In the genomic region with DNA sequence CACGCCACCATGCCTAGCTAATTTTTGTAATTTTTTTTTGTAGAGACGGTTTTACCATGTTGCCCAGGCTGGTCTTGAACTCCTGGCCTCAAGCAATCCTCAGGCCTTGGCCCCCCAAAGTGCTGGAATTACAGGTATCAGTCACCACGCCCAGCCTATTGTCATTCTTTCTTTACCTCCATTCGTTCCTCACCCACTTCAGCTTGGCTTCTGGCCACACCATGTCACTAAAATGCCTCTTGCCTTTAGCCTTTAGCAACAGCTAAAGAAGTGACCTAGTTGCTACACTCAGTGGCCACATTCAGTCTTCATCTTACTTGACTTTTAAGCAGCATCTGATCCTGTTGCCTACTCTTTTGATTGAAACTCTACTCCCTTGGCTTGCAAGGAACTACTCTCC, we compare ENCODE assay signal across 1 cellular context.
TF ChIP-seq lines count a peak whose summit lies in the region.

No MANE protein-coding gene starts in this region.

TF ChIP-seq in WTC11, 78 proteins besides CTCF, POLR2A, EP300 and RAD21 (continued from another document):
- TF ChIP-seq, protein P1, sequence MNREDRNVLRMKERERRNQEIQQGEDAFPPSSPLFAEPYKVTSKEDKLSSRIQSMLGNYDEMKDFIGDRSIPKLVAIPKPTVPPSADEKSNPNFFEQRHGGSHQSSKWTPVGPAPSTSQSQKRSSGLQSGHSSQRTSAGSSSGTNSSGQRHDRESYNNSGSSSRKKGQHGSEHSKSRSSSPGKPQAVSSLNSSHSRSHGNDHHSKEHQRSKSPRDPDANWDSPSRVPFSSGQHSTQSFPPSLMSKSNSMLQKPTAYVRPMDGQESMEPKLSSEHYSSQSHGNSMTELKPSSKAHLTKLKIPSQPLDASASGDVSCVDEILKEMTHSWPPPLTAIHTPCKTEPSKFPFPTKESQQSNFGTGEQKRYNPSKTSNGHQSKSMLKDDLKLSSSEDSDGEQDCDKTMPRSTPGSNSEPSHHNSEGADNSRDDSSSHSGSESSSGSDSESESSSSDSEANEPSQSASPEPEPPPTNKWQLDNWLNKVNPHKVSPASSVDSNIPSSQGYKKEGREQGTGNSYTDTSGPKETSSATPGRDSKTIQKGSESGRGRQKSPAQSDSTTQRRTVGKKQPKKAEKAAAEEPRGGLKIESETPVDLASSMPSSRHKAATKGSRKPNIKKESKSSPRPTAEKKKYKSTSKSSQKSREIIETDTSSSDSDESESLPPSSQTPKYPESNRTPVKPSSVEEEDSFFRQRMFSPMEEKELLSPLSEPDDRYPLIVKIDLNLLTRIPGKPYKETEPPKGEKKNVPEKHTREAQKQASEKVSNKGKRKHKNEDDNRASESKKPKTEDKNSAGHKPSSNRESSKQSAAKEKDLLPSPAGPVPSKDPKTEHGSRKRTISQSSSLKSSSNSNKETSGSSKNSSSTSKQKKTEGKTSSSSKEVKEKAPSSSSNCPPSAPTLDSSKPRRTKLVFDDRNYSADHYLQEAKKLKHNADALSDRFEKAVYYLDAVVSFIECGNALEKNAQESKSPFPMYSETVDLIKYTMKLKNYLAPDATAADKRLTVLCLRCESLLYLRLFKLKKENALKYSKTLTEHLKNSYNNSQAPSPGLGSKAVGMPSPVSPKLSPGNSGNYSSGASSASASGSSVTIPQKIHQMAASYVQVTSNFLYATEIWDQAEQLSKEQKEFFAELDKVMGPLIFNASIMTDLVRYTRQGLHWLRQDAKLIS (CRISPR knock-in tag; IDR thresholded peaks at IDR 0.05; ENCODE audit: borderline replicate concordance) = no peak
- no peak for TF ChIP-seq E2F4 (CRISPR knock-in tag; IDR thresholded peaks at IDR 0.05; ENCODE audit: borderline replicate concordance, low read depth)
- TF ChIP-seq FOXP1 (CRISPR knock-in tag; IDR thresholded peaks at IDR 0.05; ENCODE audit: borderline replicate concordance) = no peak
- no peak for TF ChIP-seq MXD4 (CRISPR knock-in tag; IDR thresholded peaks at IDR 0.05; ENCODE audit: borderline replicate concordance)
- no peak for TF ChIP-seq TEAD1 (CRISPR knock-in tag; IDR thresholded peaks at IDR 0.05)
